Comparison of ENCODE assay signal across 28 cellular contexts in genomic region chr2:237180987-237181386, GRCh38.
DNase-seq lines count a peak whose midpoint lies in the region; ATAC-seq, FAIRE-seq and TF ChIP-seq lines count a peak whose summit lies in the region.
"Had no signal": no experiment of that assay in that cellular context is flagged by ENCODE, and none has a peak within 500 bp of the region (broad histone marks: within the 10 kb centered on the region; RNA-seq: fewer than 3 reads in every experiment).

No MANE protein-coding gene starts in this region.

- H4K20me1 ChIP-seq in IMR-90 (ENCODE audit: insufficient read depth, low read length): no peaks in the 10 kb centered on the region
- H4K20me1 ChIP-seq: BLaER1 had no signal

- TF ChIP-seq POLR2A in IMR-90 (IDR thresholded peaks at IDR 0.05; ENCODE audit: low read depth, low read length) (no peak), GM12892 (IDR thresholded peaks at IDR 0.05; ENCODE audit: low read depth, low read length) (no peak)

- H3K27me3 ChIP-seq in AG04450 (ENCODE audit: control insufficient read depth, insufficient read depth, low read length) (no peaks in the 10 kb centered on the region), IMR-90 (ENCODE audit: control insufficient read depth, insufficient read depth, low read length) (no peaks in the 10 kb centered on the region)
- H3K27me3 ChIP-seq: ascending aorta, BLaER1, heart right ventricle had no signal

- no peaks in the 10 kb centered on the region for H3K36me3 ChIP-seq in IMR-90 (ENCODE audit: control insufficient read depth, insufficient read depth, low read length)
- H3K36me3 ChIP-seq: ascending aorta, BLaER1, heart right ventricle had no signal

- peak overlapping the region; percentile 94 for H3K14ac ChIP-seq in IMR-90 (replicated peaks; ENCODE audit: low read depth, low read length)

- peaks cover 40 to 55% of the 10 kb centered on the region in 2 experiments; a peak in 3 of 4 replicates for H3K79me1 ChIP-seq in IMR-90 (ENCODE audit: low read depth in 1 of 2, low read length in 2 of 2)

- 80% methylated on average over 1 of the region's 2 CpGs; no CpG with 5 or more reads in 1 of the 2 experiments for WGBS in IMR-90 (ENCODE audit: extremely low coverage in 2 of 2, insufficient read length in 1 of 2), 2 experiments

- POLR2A ChIA-PET in AG04450 (lab: Yijun Ruan, JAX): interaction anchor here (0.7 to 2.1 kb wide), 4 partner anchors 17 to 110 kb away, joined by 3 to 15 read pairs (median 4); no protein-coding TSS in a partner anchor
- POLR2A ChIA-PET in IMR-90 (lab: Charles Lee; ENCODE audit: unreplicated experiment): interaction anchor here (0.5 to 1.0 kb wide), 5 partner anchors 41 to 352 kb away, joined by 3 to 17 read pairs (median 4); no protein-coding TSS in a partner anchor

- peak overlapping the region; percentile 97 for H3K18ac ChIP-seq in IMR-90 (ENCODE audit: low read depth, low read length)

- peak overlapping the region; percentile 94 for H2BK5ac ChIP-seq in IMR-90 (ENCODE audit: low read depth, low read length, poor library complexity, severe bottlenecking)

- H3K36me3 Mint-ChIP-seq in type B pancreatic cell: no peaks in the 10 kb centered on the region
- H3K36me3 Mint-ChIP-seq: natural killer cell had no signal

- H3K4me1 ChIP-seq in IMR-90 (ENCODE audit: control insufficient read depth, insufficient read depth, low read length): peaks cover 42% of the 10 kb centered on the region
- H3K4me1 ChIP-seq: ascending aorta, BLaER1 had no signal

- H3K4ac ChIP-seq in IMR-90 (ENCODE audit: low read depth, low read length): peak overlapping the region; percentile 94

- H3K27ac Mint-ChIP-seq in type B pancreatic cell: no peak overlapping the region
- H3K27ac Mint-ChIP-seq: endodermal cell; natural killer cell; stimulated activated naive CD8-positive, alpha-beta T cell treated with anti-CD3 and anti-CD28 coated beads, Interleukin-15, Interleukin-2, amounts not matched to agents 100 ng/mL and 50 ng/mL, for 24 hours had no signal

- H3K9me3 ChIP-seq in AG04450 (ENCODE audit: control insufficient read depth, insufficient read depth, low read length) (no peaks in the 10 kb centered on the region; the same call in 1 of the 2 replicates), IMR-90 (ENCODE audit: control insufficient read depth, insufficient read depth, low read length) (no peaks in the 10 kb centered on the region)
- H3K9me3 ChIP-seq: ascending aorta, BLaER1, heart right ventricle had no signal

- intact Hi-C loops in IMR-90 (cut with micrococcal nuclease) (no loop called here), left cardiac atrium (cut with DNase I) (no loop called here), sciatic nerve (cut with DNase I) (no loop called here)

- H3K4me3 ChIP-seq in AG04450 (ENCODE audit: low read depth, low read length) (no peak overlapping the region), IMR-90 (ENCODE audit: insufficient read depth, low read depth, low read length) (no peak overlapping the region)
- H3K4me3 ChIP-seq: ascending aorta, BLaER1, heart right ventricle, lung had no signal

- H2AFZ ChIP-seq in IMR-90 (replicated peaks; ENCODE audit: low read length, poor library complexity): no peak overlapping the region

- peak overlapping the region; percentile 89 for H3K23ac ChIP-seq in IMR-90 (ENCODE audit: low read depth, low read length)

- dilution Hi-C loops in IMR-90 (cut with HindIII; ENCODE audit: low sequenced_read_pairs, unreplicated experiment): no loop called here

- peak overlapping the region; percentile 99 for H2BK120ac ChIP-seq in IMR-90 (ENCODE audit: low read depth, low read length)

- TF ChIP-seq RAD21 in IMR-90 (IDR thresholded peaks at IDR 0.05; ENCODE audit: low read length): no peak

- H3K9ac ChIP-seq in IMR-90 (ENCODE audit: low read depth, low read length): no peak overlapping the region
- H3K9ac ChIP-seq: BLaER1 had no signal

- H3K27ac ChIP-seq in AG04450 (ENCODE audit: low read depth, low read length): peak overlapping the region; percentile 63
- peak overlapping the region; percentile 91 for H3K27ac ChIP-seq in IMR-90 (ENCODE audit: insufficient read depth, low read length)
- H3K27ac ChIP-seq: ascending aorta, BLaER1 had no signal

- H2AK5ac ChIP-seq in IMR-90 (ENCODE audit: low read depth, low read length): peak overlapping the region; percentile 95

- peak overlapping the region; percentile 94 to 98 for H4K8ac ChIP-seq in IMR-90 (ENCODE audit: low read depth in 2 of 2, low read length in 2 of 2)

- peaks cover 40% of the 10 kb centered on the region for H3K9me1 ChIP-seq in IMR-90 (ENCODE audit: insufficient read depth, low read length)

- peak overlapping the region; percentile 35; the same call in 1 of the 2 replicates for H3K56ac ChIP-seq in IMR-90 (ENCODE audit: extremely low read depth, insufficient read depth, low read length)

- no peaks in the 10 kb centered on the region for H3K4me1 Mint-ChIP-seq in type B pancreatic cell (ENCODE audit: unreplicated experiment)
- H3K4me1 Mint-ChIP-seq: endodermal cell, natural killer cell had no signal

- no peak overlapping the region for H3K4me3 Mint-ChIP-seq in type B pancreatic cell
- H3K4me3 Mint-ChIP-seq: endodermal cell; natural killer cell; stimulated activated naive CD8-positive, alpha-beta T cell treated with anti-CD3 and anti-CD28 coated beads, Interleukin-15, Interleukin-2, amounts not matched to agents 100 ng/mL and 50 ng/mL, for 24 hours had no signal

- no peak overlapping the region for H2AK9ac ChIP-seq in IMR-90 (replicated peaks; ENCODE audit: low read depth, low read length, poor library complexity)

- H3K27me3 Mint-ChIP-seq in type B pancreatic cell: peaks cover 13% of the 10 kb centered on the region

- CTCF ChIA-PET in AG04450 (lab: Charles Lee) (interaction anchor here (1.2 to 1.9 kb wide), 2 partner anchors 27 to 96 kb away, joined by 5 read pairs; no protein-coding TSS in a partner anchor), IMR-90 (lab: Yijun Ruan, JAX) (no interaction called here)

- DNase-seq in AG04450 (ENCODE audit: low read depth, low spot score) (no peak), IMR-90 (no peak), left cardiac atrium (no peak), sciatic nerve (ENCODE audit: low spot score) (no peak), GM12892 (ENCODE audit: insufficient read length) (no peak), T-helper 1 cell (no peak), cerebellum (ENCODE audit: low spot score) (no peak), type B pancreatic cell (ENCODE audit: extremely low spot score, unreplicated experiment) (no peak)
- DNase-seq: activated CD4-positive, alpha-beta T cell treated with anti-CD3 and anti-CD28 coated beads, Interleukin-2, amount 50 U/mL, for 4 hours; activated CD4-positive, CD25-positive, alpha-beta regulatory T cell; activated gamma-delta T cell treated with Interleukin-2 at 50 U/mL for 16 hours; activated T-cell treated with anti-CD3 and anti-CD28 coated beads, Interleukin-2, amount 50 U/mL, for 48 hours; central memory CD4-positive, alpha-beta T cell; dermis blood vessel endothelial cell; endodermal cell; GDM1; heart right ventricle; natural killer cell; NCI-H446; NCI-H748 treated with DMSO at 0.1 percent for 48 hours; occipital lobe; RPMI8226; stimulated activated CD8-positive, alpha-beta memory T cell treated with anti-CD3 and anti-CD28 coated beads, Interleukin-4, amount 100 ng/mL, for 48 hours had no signal

- no peaks in the 10 kb centered on the region for H3K9me3 Mint-ChIP-seq in type B pancreatic cell
- H3K9me3 Mint-ChIP-seq: endodermal cell; natural killer cell; stimulated activated naive CD8-positive, alpha-beta T cell treated with anti-CD3 and anti-CD28 coated beads, Interleukin-15, Interleukin-2, amounts not matched to agents 100 ng/mL and 50 ng/mL, for 24 hours had no signal

- peak overlapping the region; percentile 98 for H2BK20ac ChIP-seq in IMR-90 (ENCODE audit: low read depth, low read length)

- no TSS peak for BruUV-seq in IMR-90 (replicated peaks; lab: Mats Ljungman, UMichigan)

- in situ Hi-C loops in IMR-90 (cut with MboI; ENCODE audit: low sequenced_read_pairs): no loop called here

- ATAC-seq in IMR-90 (ENCODE audit: low read depth): no peak
- peak; percentile 64 to 83 for ATAC-seq in left cardiac atrium
- ATAC-seq in sciatic nerve: peak; percentile 7
- ATAC-seq: natural killer cell had no signal

- H2BK15ac ChIP-seq in IMR-90 (ENCODE audit: low read depth, low read length): peak overlapping the region; percentile 95; the same call in 2 of the 3 replicates

- H4K5ac ChIP-seq in IMR-90 (ENCODE audit: low read depth, low read length): peak overlapping the region; percentile 74

- H4K91ac ChIP-seq in IMR-90 (ENCODE audit: insufficient read depth, low read depth, low read length): peak overlapping the region; percentile 96

- no peak for TF ChIP-seq CTCF in AG04450 (IDR thresholded peaks at IDR 0.05; ENCODE audit: low read depth, low read length)
- no peak for TF ChIP-seq CTCF in IMR-90 (conservative IDR thresholded peaks at IDR 0.05; ENCODE audit: low read depth, low read length)
- no peak for TF ChIP-seq CTCF in type B pancreatic cell (conservative IDR thresholded peaks at IDR 0.05)

- FAIRE-seq in GM12892 (lab: Jason Lieb, UNC): no peak
- FAIRE-seq: frontal cortex had no signal

- no peak overlapping the region for H3K4me2 ChIP-seq in IMR-90 (ENCODE audit: low read depth, low read length)
- H3K4me2 ChIP-seq: BLaER1 had no signal

TF ChIP-seq in IMR-90, 13 proteins besides CTCF, POLR2A, EP300 and RAD21 (continues in another document):
- no peak for TF ChIP-seq SMC3 (IDR thresholded peaks at IDR 0.05; ENCODE audit: low read depth, low read length)
- no peak for TF ChIP-seq USF2 (IDR thresholded peaks at IDR 0.05; ENCODE audit: low read depth, low read length)
- no peak for TF ChIP-seq FOS (IDR thresholded peaks at IDR 0.05; ENCODE audit: low read depth, low read length)
- no peak for TF ChIP-seq CHD1 (IDR thresholded peaks at IDR 0.05; ENCODE audit: low read depth, low read length)
- TF ChIP-seq CEBPB (IDR thresholded peaks at IDR 0.05; ENCODE audit: low read depth, low read length): no peak
- TF ChIP-seq MAZ (IDR thresholded peaks at IDR 0.05; ENCODE audit: borderline replicate concordance, low read depth, low read length): no peak
- TF ChIP-seq MAFK (IDR thresholded peaks at IDR 0.05; ENCODE audit: low read depth, low read length): no peak
- TF ChIP-seq RCOR1 (IDR thresholded peaks at IDR 0.05; ENCODE audit: insufficient replicate concordance, low read length): no peak
